In genomic region chr5:75509956-75510355, GRCh38 we compare ENCODE assay signal across 7 cellular contexts. TPM values are rescaled to one million over a fixed set of nuclear protein-coding genes. Genes with fewer than 3 reads are reported as not detected.
DNase-seq lines count a peak whose midpoint lies in the region; ATAC-seq and TF ChIP-seq lines count a peak whose summit lies in the region.

No MANE protein-coding gene starts in this region.

- peaks cover 20% of the 10 kb centered on the region for H3K4me1 ChIP-seq in neuron (ENCODE audit: insufficient read depth, low read length)

- no peak overlapping the region for H3K27ac Mint-ChIP-seq in endothelial cell (ENCODE audit: unreplicated experiment)

- peak; percentile 28 for DNase-seq in GM20000 (ENCODE audit: low spot score)
- peak; percentile 62 for DNase-seq in OCI-M1 (lab: John Stamatoyannopoulos, UW)
- DNase-seq in endothelial cell (ENCODE audit: low spot score) = no peak
- DNase-seq in 8988T = no peak
- no peak for DNase-seq in NCI-H1436 treated with DMSO at 0.1 percent for 48 hours (lab: John Stamatoyannopoulos, UW)

- H3K27me3 ChIP-seq in neuron (ENCODE audit: insufficient read depth, low read length) = no peaks in the 10 kb centered on the region

- H3K36me3 ChIP-seq in neuron (ENCODE audit: insufficient read depth, low read length) = peaks cover 6% of the 10 kb centered on the region

- peaks cover 8% of the 10 kb centered on the region for H3K36me3 Mint-ChIP-seq in endothelial cell (ENCODE audit: low read depth, unreplicated experiment)

- H3K27me3 Mint-ChIP-seq in endothelial cell (ENCODE audit: unreplicated experiment) = peaks cover 8% of the 10 kb centered on the region

- peak overlapping the region; percentile 97 for H3K4me3 Mint-ChIP-seq in endothelial cell (ENCODE audit: unreplicated experiment)

- ATAC-seq in HG03521 (IDR thresholded peaks at IDR 0.05; ENCODE audit: unreplicated experiment) = no peak

- peaks cover 18% of the 10 kb centered on the region for H3K4me1 Mint-ChIP-seq in endothelial cell (ENCODE audit: unreplicated experiment)

- H2AFZ ChIP-seq in neuron (ENCODE audit: low read depth, low read length) = no peak overlapping the region

- TF ChIP-seq CTCF in GM20000 (IDR thresholded peaks at IDR 0.05; ENCODE audit: extremely low read depth, missing control alignments) = no peak
- no peak for TF ChIP-seq CTCF in endothelial cell (IDR thresholded peaks at IDR 0.05; ENCODE audit: unreplicated experiment)

- H3K9me3 Mint-ChIP-seq in endothelial cell (ENCODE audit: unreplicated experiment) = no peaks in the 10 kb centered on the region

- peak overlapping the region; percentile 96 for H3K4me3 ChIP-seq in neuron (ENCODE audit: low read length)

- H3K9me3 ChIP-seq in neuron (ENCODE audit: low read length) = peaks cover 4% of the 10 kb centered on the region

RNA-seq across cellular contexts. Expression of gene CERT1, which starts 1.5 kb away (rescaled TPM):
- 46.8 TPM for total RNA-seq in endothelial cell (ENCODE audit: unreplicated experiment)

RNA-seq across cellular contexts. Expression of gene POLK, which starts 1.7 kb away (rescaled TPM):
- total RNA-seq in endothelial cell (ENCODE audit: unreplicated experiment) = 19.3 TPM

Comparison
In these comparisons a context has a peak if more than half of its experiments do, and no peak if none do; other contexts are left out.
1. DNase-seq: peak in GM20000 (single experiment) and OCI-M1 (single experiment); none in endothelial cell (single experiment), 8988T (single experiment) and NCI-H1436 treated with DMSO at 0.1 percent for 48 hours (single experiment).